ENCODE assay signal across 13 cellular contexts in genomic region chr2:119174993-119175347, GRCh38. TPM values are rescaled to one million over a fixed set of nuclear protein-coding genes. Genes with fewer than 3 reads are reported as not detected.
"Had no signal": no experiment of that assay in that cellular context is flagged by ENCODE, and none has a peak within 500 bp of the region (broad histone marks: within the 10 kb centered on the region; RNA-seq: fewer than 3 reads in every experiment).

No MANE protein-coding gene starts in this region.

- H3K4me1 ChIP-seq: spleen, testis, tibial nerve, upper lobe of right lung had no signal

- H3K9me3 ChIP-seq: left ventricle myocardium inferior, spleen, testis, tibial nerve, upper lobe of right lung had no signal

- DNase-seq: cortex of kidney, foreskin melanocyte, kidney, left cardiac atrium, left ventricle myocardium inferior had no signal

- H2AFZ ChIP-seq: hepatocyte had no signal

- H3K4me2 ChIP-seq: hepatocyte had no signal

- H3K27ac ChIP-seq: dorsolateral prefrontal cortex, hepatocyte, left ventricle myocardium inferior, spleen, testis, tibial nerve, upper lobe of right lung had no signal

- H3K27me3 ChIP-seq: hepatocyte, testis, tibial nerve, upper lobe of right lung had no signal

- H3K36me3 ChIP-seq: left ventricle myocardium inferior, spleen, tibial nerve, upper lobe of right lung had no signal

- H3K4me3 ChIP-seq: dorsolateral prefrontal cortex, hepatocyte, left ventricle myocardium inferior, lung, spleen, testis, tibial nerve, upper lobe of right lung had no signal

- FAIRE-seq: kidney had no signal

RNA-seq across cellular contexts. Expression of gene C1QL2, which starts 16.4 kb away (rescaled TPM):
- polyA plus RNA-seq: esophagus, spleen had no signal
